16 cellular contexts compared by ENCODE assay signal in the genomic region with DNA sequence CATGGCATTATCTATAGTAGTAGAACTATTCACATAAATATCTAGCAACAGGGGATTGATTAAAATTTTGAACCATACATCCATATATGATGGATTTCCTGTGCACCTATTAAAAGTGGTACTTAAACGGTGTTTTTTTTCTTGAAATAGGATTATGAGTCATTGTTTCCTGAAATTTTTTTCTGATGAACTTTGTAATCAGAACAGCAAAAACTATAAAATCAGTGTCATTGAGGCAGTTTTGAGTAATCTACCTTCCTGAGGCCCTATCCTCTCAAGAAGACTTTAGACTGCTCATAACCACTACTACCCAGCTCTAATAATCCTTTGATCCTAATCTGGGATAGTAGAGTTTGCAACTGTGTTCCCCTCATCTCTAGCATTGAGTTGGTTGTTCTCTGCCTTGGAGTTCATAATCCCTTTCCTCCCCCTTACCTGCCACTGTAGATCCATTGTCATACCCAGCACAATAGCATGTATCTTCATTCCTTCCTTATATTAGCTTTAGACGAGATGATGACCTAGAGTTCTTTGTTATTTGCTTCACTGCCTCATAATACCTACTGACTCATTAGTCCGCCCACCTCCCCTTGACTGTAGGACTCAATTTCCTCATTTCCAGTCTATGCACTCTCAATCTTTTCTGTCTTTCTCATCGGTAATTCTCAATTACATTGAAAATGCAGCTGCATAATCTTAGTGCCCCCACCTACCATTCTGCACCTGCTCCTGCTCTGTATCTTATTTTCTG.
DNase-seq lines count a peak whose midpoint lies in the region; ATAC-seq, FAIRE-seq and TF ChIP-seq lines count a peak whose summit lies in the region.
"Had no signal": no experiment of that assay in that cellular context is flagged by ENCODE, and none has a peak within 500 bp of the region (broad histone marks: within the 10 kb centered on the region; RNA-seq: fewer than 3 reads in every experiment).

No MANE protein-coding gene starts in this region.

- peaks cover 62% of the 10 kb centered on the region for H3K79me2 ChIP-seq in osteoblast (ENCODE audit: insufficient read depth, low read length)

- 76 to 87% (median 81%) methylated on average over 4 of the region's 4 CpGs for WGBS in adrenal gland, 4 donors

- peak; percentile 16 for DNase-seq in stimulated activated naive CD4-positive, alpha-beta T cell treated with Interleukin-2 at 50 U/mL for 16 hours (lab: John Stamatoyannopoulos, UW)
- DNase-seq in stimulated activated naive CD4-positive, alpha-beta T cell (lab: John Stamatoyannopoulos, UW), result no peak
- DNase-seq in activated T-cell treated with anti-CD3 and anti-CD28 coated beads, Interleukin-2, amount 50 U/mL, for 4 hours, result no peak
- DNase-seq in osteoblast (ENCODE audit: insufficient read length, low spot score, missing footprints), result no peak
- no peak for DNase-seq in adrenal gland
- DNase-seq in D721Med (ENCODE audit: insufficient read length, low spot score), result no peak
- DNase-seq in AG20443 (ENCODE audit: low spot score), result no peak
- DNase-seq: body of pancreas, C1 segment of cervical spinal cord, heart right ventricle, Kasumi-1, left lung, NCI-H2107 had no signal

- peak overlapping the region; percentile 33 for H3K27ac ChIP-seq in osteoblast (ENCODE audit: low read depth, low read length)
- H3K27ac ChIP-seq in adrenal gland, result no peak overlapping the region
- H3K27ac ChIP-seq: body of pancreas, heart right ventricle, left lung had no signal

- H3K4me2 ChIP-seq in osteoblast (ENCODE audit: insufficient read depth, low read length), result no peak overlapping the region

- no peaks in the 10 kb centered on the region for H3K27me3 Mint-ChIP-seq in activated T-cell treated with anti-CD3 and anti-CD28 coated beads, Interleukin-2, amount 50 U/mL, for 4 hours (ENCODE audit: low read depth)

- no peaks in the 10 kb centered on the region for H3K9me3 Mint-ChIP-seq in activated T-cell treated with anti-CD3 and anti-CD28 coated beads, Interleukin-2, amount 50 U/mL, for 4 hours
- H3K9me3 Mint-ChIP-seq: nephron; T-helper 1 cell treated with Interleukin-12 subunit alpha and Interleukin-12 subunit beta and Interleukin-4 antibody, amounts not matched to agents 30 μg/mL and 1 μg/mL, for 36 hours had no signal

- H3K36me3 Mint-ChIP-seq in activated T-cell treated with anti-CD3 and anti-CD28 coated beads, Interleukin-2, amount 50 U/mL, for 4 hours (ENCODE audit: insufficient read depth), result peaks cover 21% of the 10 kb centered on the region

- H2AFZ ChIP-seq in osteoblast (ENCODE audit: low read length), result no peak overlapping the region

- intact Hi-C loops in adrenal gland (cut with DNase I), result no loop called here

- FAIRE-seq in D721Med (lab: Jason Lieb, UNC), result no peak

- no peak overlapping the region for H3K4me3 ChIP-seq in osteoblast (ENCODE audit: insufficient read depth, low read length)
- no peak overlapping the region for H3K4me3 ChIP-seq in adrenal gland
- H3K4me3 ChIP-seq: body of pancreas, heart right ventricle, left lung had no signal

- peak; percentile 80 to 85 for ATAC-seq in activated T-cell treated with anti-CD3 and anti-CD28 coated beads, Interleukin-2, amount 50 U/mL, for 4 hours
- no peak for ATAC-seq in HG03378 (IDR thresholded peaks at IDR 0.05; ENCODE audit: unreplicated experiment)
- ATAC-seq: body of pancreas, heart right ventricle, left lung had no signal

- TF ChIP-seq POLR2A in adrenal gland (IDR thresholded peaks at IDR 0.05), result no peak

- no peaks in the 10 kb centered on the region for H3K27me3 ChIP-seq in osteoblast (ENCODE audit: insufficient read depth, low read length)
- no peaks in the 10 kb centered on the region for H3K27me3 ChIP-seq in adrenal gland
- H3K27me3 ChIP-seq: body of pancreas, heart right ventricle, left lung had no signal

- H3K4me1 ChIP-seq in osteoblast (ENCODE audit: insufficient read depth, low read length), result peaks cover 18% of the 10 kb centered on the region
- peaks cover 4 to 32% of the 10 kb centered on the region in 2 donors for H3K4me1 ChIP-seq in adrenal gland (replicated peaks in 1 of 2)

- no peaks in the 10 kb centered on the region for H3K36me3 ChIP-seq in osteoblast (ENCODE audit: insufficient read depth, low read length)
- H3K36me3 ChIP-seq in adrenal gland (replicated peaks in 1 of 2), result no peaks in the 10 kb centered on the region
- H3K36me3 ChIP-seq: heart right ventricle, left lung had no signal

- TF ChIP-seq CTCF in osteoblast (IDR thresholded peaks at IDR 0.05; ENCODE audit: extremely low read depth, low read depth, low read length), result no peak
- no peak for TF ChIP-seq CTCF in adrenal gland (IDR thresholded peaks at IDR 0.05)
- TF ChIP-seq CTCF in D721Med (IDR thresholded peaks at IDR 0.05; ENCODE audit: insufficient read depth, missing control alignments), result no peak

- peaks cover 58% of the 10 kb centered on the region for H4K20me1 ChIP-seq in osteoblast (ENCODE audit: insufficient read depth, low read length)

- no peak overlapping the region for H3K4me3 Mint-ChIP-seq in activated T-cell treated with anti-CD3 and anti-CD28 coated beads, Interleukin-2, amount 50 U/mL, for 4 hours
- H3K4me3 Mint-ChIP-seq: nephron; T-helper 1 cell treated with Interleukin-12 subunit alpha and Interleukin-12 subunit beta and Interleukin-4 antibody, amounts not matched to agents 30 μg/mL and 1 μg/mL, for 36 hours had no signal

- H3K4me1 Mint-ChIP-seq in activated T-cell treated with anti-CD3 and anti-CD28 coated beads, Interleukin-2, amount 50 U/mL, for 4 hours (ENCODE audit: low read depth), result peaks cover 12% of the 10 kb centered on the region

- H3K9me3 ChIP-seq in osteoblast (ENCODE audit: low read depth, low read length), result no peaks in the 10 kb centered on the region
- H3K9me3 ChIP-seq in adrenal gland (replicated peaks in 1 of 3), result no peaks in the 10 kb centered on the region
- H3K9me3 ChIP-seq: body of pancreas, heart right ventricle, left lung had no signal
